In genomic region chr16:27210174-27210573, GRCh38 we compare ENCODE assay signal across 29 cellular contexts.
"Had no signal": no experiment of that assay in that cellular context is flagged by ENCODE, and none has a peak within 500 bp of the region (broad histone marks: within the 10 kb centered on the region; RNA-seq: fewer than 3 reads in every experiment).

No MANE protein-coding gene starts in this region.

- H3K9me3 ChIP-seq: left lung, lower lobe of right lung, neutrophil, prostate gland, suprapubic skin, thoracic aorta, tibial artery, upper lobe of right lung had no signal

- ATAC-seq: left colon; left lung; lower lobe of right lung; right cardiac atrium; sciatic nerve; stimulated activated naive B cell treated with anti-CD40 and anti-IgM and Interleukin-4, amounts not matched to agents 10 μg/mL and 1 μg/mL and 100 μg/mL, for 72 hours; stimulated activated naive CD8-positive, alpha-beta T cell treated with anti-CD3 and anti-CD28 coated beads, Interleukin-15, Interleukin-2, amounts not matched to agents 100 U/mL and 50 U/mL, for 24 hours; upper lobe of right lung had no signal

- H3K9me3 Mint-ChIP-seq: immature natural killer cell; naive thymus-derived CD8-positive, alpha-beta T cell; nephron; neural crest cell; stimulated activated naive B cell treated with anti-CD40 and anti-IgM and Interleukin-4, amounts not matched to agents 10 μg/mL and 1 μg/mL and 100 μg/mL, for 72 hours had no signal

- H3K27ac ChIP-seq: left lung, lower lobe of right lung, neutrophil, prostate gland, skin epidermis, suprapubic skin, thoracic aorta, tibial artery, upper lobe of right lung had no signal

- H3K4me1 ChIP-seq: left lung, prostate gland, suprapubic skin, tibial artery, upper lobe of right lung had no signal

- H3K27ac Mint-ChIP-seq: stimulated activated naive B cell treated with anti-CD40 and anti-IgM and Interleukin-4, amounts not matched to agents 10 μg/mL and 1 μg/mL and 100 μg/mL, for 72 hours had no signal

- H3K27me3 Mint-ChIP-seq: naive thymus-derived CD8-positive, alpha-beta T cell; stimulated activated naive B cell treated with anti-CD40 and anti-IgM and Interleukin-4, amounts not matched to agents 10 μg/mL and 1 μg/mL and 100 μg/mL, for 72 hours had no signal

- H3K36me3 ChIP-seq: prostate gland had no signal

- H3K4me3 ChIP-seq: left lung, lower lobe of right lung, prostate gland, skin epidermis, suprapubic skin, thoracic aorta, tibial artery, upper lobe of right lung had no signal

- H3K27me3 ChIP-seq: left lung, neutrophil, suprapubic skin, tibial artery, upper lobe of right lung had no signal

- H3K4me1 Mint-ChIP-seq: neural crest cell had no signal

- DNase-seq: hypothalamus; immature natural killer cell; kidney; left colon; left lung; lower lobe of right lung; mammary epithelial cell; mesenchymal stem cell; naive thymus-derived CD8-positive, alpha-beta T cell; occipital lobe; retina; right cardiac atrium; stimulated activated CD4-positive, alpha-beta T cell treated with anti-CD3 and anti-CD28 coated beads, Interleukin-12 subunit alpha, Interleukin-12 subunit beta, amount 100 ng/mL, for 4 hours; stimulated activated CD4-positive, alpha-beta T cell treated with anti-CD3 and anti-CD28 coated beads, Interleukin-15, amount 100 ng/mL, for 24 hours; stimulated activated CD4-positive, alpha-beta T cell treated with anti-CD3 and anti-CD28 coated beads, Interleukin-2, amount 100 ng/mL, for 24 hours; stimulated activated CD4-positive, alpha-beta T cell treated with anti-CD3 and anti-CD28 coated beads, Interleukin-4, amount 100 ng/mL, for 1 hour; stimulated activated naive B cell treated with anti-CD40 and anti-IgM and Interleukin-4, amounts not matched to agents 10 μg/mL and 1 μg/mL and 100 μg/mL, for 72 hours; stimulated activated naive CD8-positive, alpha-beta T cell treated with anti-CD3 and anti-CD28 coated beads, Interleukin-15, Interleukin-2, amounts not matched to agents 100 U/mL and 50 U/mL, for 24 hours; tibial artery; trophoblast cell; upper lobe of right lung had no signal

- H3K4me3 Mint-ChIP-seq: nephron; neural crest cell; stimulated activated naive B cell treated with anti-CD40 and anti-IgM and Interleukin-4, amounts not matched to agents 10 μg/mL and 1 μg/mL and 100 μg/mL, for 72 hours had no signal
